1 cellular context compared by ENCODE assay signal in genomic region chr1:74610961-74611360, GRCh38.
TF ChIP-seq lines count a peak whose summit lies in the region.

No MANE protein-coding gene starts in this region.

TF ChIP-seq in HepG2, 621 proteins besides CTCF, POLR2A, EP300 and RAD21:
- TF ChIP-seq ZNF691 (CRISPR knock-in tag; IDR thresholded peaks at IDR 0.05; ENCODE audit: borderline replicate concordance, low read depth) = no peak
- peak; percentile 73 for TF ChIP-seq MAFF (IDR thresholded peaks at IDR 0.05; ENCODE audit: low read depth, low read length)
- TF ChIP-seq ZNF280D (CRISPR knock-in tag; IDR thresholded peaks at IDR 0.05) = no peak
- TF ChIP-seq ZNF615 (CRISPR knock-in tag; IDR thresholded peaks at IDR 0.05; ENCODE audit: borderline replicate concordance) = no peak
- peak; percentile 52 to 82; a peak in 3 of 4 replicates for TF ChIP-seq MAFK (conservative IDR thresholded peaks at IDR 0.05 in 1 of 2, IDR thresholded peaks at IDR 0.05 in 1 of 2; ENCODE audit: low read length in 2 of 2)
